In the genomic region with DNA sequence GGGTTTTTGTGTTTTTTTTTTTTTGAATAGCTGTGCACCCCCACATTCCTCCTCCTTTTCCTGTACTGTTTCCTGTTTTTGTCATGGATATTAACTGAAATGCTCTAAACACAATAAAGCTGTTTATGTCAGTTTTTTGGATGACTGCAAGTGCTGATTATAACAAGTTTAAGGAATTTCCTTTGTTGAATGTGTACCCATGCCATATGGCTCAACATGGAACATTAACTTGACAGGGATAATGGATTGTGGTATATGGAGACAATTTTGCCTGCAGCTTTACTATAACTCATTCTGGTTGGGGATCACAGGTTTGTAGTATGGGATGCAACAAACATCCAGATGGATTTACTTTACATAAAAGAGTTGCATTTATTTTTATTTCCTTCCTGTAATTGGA, we compare ENCODE assay signal across 17 cellular contexts.
DNase-seq lines count a peak whose midpoint lies in the region; TF ChIP-seq lines count a peak whose summit lies in the region.
"Had no signal": no experiment of that assay in that cellular context is flagged by ENCODE, and none has a peak within 500 bp of the region (broad histone marks: within the 10 kb centered on the region; RNA-seq: fewer than 3 reads in every experiment).

No MANE protein-coding gene starts in this region.

- H3K27me3 Mint-ChIP-seq in neural progenitor cell (ENCODE audit: insufficient read depth, low read depth): peaks cover 2% of the 10 kb centered on the region
- H3K27me3 Mint-ChIP-seq in activated naive CD4-positive, alpha-beta T cell treated with anti-CD3 and anti-CD28 coated beads, Interleukin-2, amount 10 ng/mL, durations not matched to agents 7 days and 5 days: no peaks in the 10 kb centered on the region
- H3K27me3 Mint-ChIP-seq: CD4-positive, alpha-beta T cell had no signal

- no peak for TF ChIP-seq CTCF in neural progenitor cell (IDR thresholded peaks at IDR 0.05)
- TF ChIP-seq CTCF in osteoblast (IDR thresholded peaks at IDR 0.05; ENCODE audit: extremely low read depth, low read depth, low read length): no peak

- H3K27ac ChIP-seq in GM23248 (no peak overlapping the region), neural progenitor cell (peak overlapping the region; percentile 93), osteoblast (ENCODE audit: low read depth, low read length) (no peak overlapping the region)
- H3K27ac ChIP-seq: gastroesophageal sphincter, vagina had no signal

- peak overlapping the region; percentile 1 for H3K4me2 ChIP-seq in GM23248 (ENCODE audit: unreplicated experiment)
- H3K4me2 ChIP-seq in neural progenitor cell: peak overlapping the region; percentile 69
- no peak overlapping the region for H3K4me2 ChIP-seq in osteoblast (ENCODE audit: insufficient read depth, low read length)

- H3K9ac ChIP-seq in GM23248: no peak overlapping the region
- H3K9ac ChIP-seq in neural progenitor cell: no peak overlapping the region

- H3K4me3 ChIP-seq in GM23248: no peak overlapping the region
- no peak overlapping the region for H3K4me3 ChIP-seq in neural progenitor cell
- H3K4me3 ChIP-seq in osteoblast (ENCODE audit: insufficient read depth, low read length): no peak overlapping the region
- H3K4me3 ChIP-seq: gastroesophageal sphincter, vagina had no signal

- H3K4me1 ChIP-seq in GM23248 (ENCODE audit: insufficient read depth) (peaks cover 5% of the 10 kb centered on the region; the same call in 1 of the 2 replicates), neural progenitor cell (peaks cover 57% of the 10 kb centered on the region), osteoblast (ENCODE audit: insufficient read depth, low read length) (peaks cover 6% of the 10 kb centered on the region)

- in situ Hi-C loops in GM23248 (cut with MboI): loop anchor here (25.0 kb wide), 1 partner anchor 648 kb away; no protein-coding TSS in a partner anchor

- H2AFZ ChIP-seq in GM23248: no peak overlapping the region
- no peak overlapping the region for H2AFZ ChIP-seq in neural progenitor cell (replicated peaks)
- no peak overlapping the region for H2AFZ ChIP-seq in osteoblast (ENCODE audit: low read length)

- H3K79me2 ChIP-seq in GM23248 (ENCODE audit: insufficient read depth) (peaks cover 42% of the 10 kb centered on the region), neural progenitor cell (ENCODE audit: low read depth) (peaks cover 82% of the 10 kb centered on the region), osteoblast (ENCODE audit: insufficient read depth, low read length) (peaks cover 27% of the 10 kb centered on the region)

- DNase-seq in GM23248 (no peak), NCI-H1694 (lab: John Stamatoyannopoulos, UW) (peak; percentile 91), dermis blood vessel endothelial cell (peak; percentile 82), neural progenitor cell (ENCODE audit: low spot score) (no peak), osteoblast (ENCODE audit: insufficient read length, low spot score, missing footprints) (no peak), NCI-H2107 treated with DMSO at 0.1 percent for 48 hours (lab: John Stamatoyannopoulos, UW; ENCODE audit: unreplicated experiment) (no peak)
- DNase-seq in activated naive CD4-positive, alpha-beta T cell treated with anti-CD3 and anti-CD28 coated beads, Interleukin-2, amount 10 ng/mL, durations not matched to agents 7 days and 5 days: no peak
- DNase-seq: CD4-positive, alpha-beta T cell; effector CD8-positive, alpha-beta T cell; GDM1; KG1; NCI-H187 treated with DMSO at 0.1 percent for 48 hours; right cardiac atrium; stimulated activated CD4-positive, alpha-beta T cell treated with anti-CD3 and anti-CD28 coated beads, Interleukin-4, amount 100 ng/mL, for 4 hours had no signal

- H3K36me3 ChIP-seq in GM23248 (ENCODE audit: low read depth): no peaks in the 10 kb centered on the region
- no peaks in the 10 kb centered on the region for H3K36me3 ChIP-seq in neural progenitor cell
- no peaks in the 10 kb centered on the region for H3K36me3 ChIP-seq in osteoblast (ENCODE audit: insufficient read depth, low read length)
- H3K36me3 ChIP-seq: gastroesophageal sphincter, vagina had no signal

- H4K20me1 ChIP-seq in GM23248 (ENCODE audit: insufficient read depth) (no peaks in the 10 kb centered on the region), neural progenitor cell (ENCODE audit: low read depth) (peaks cover 8% of the 10 kb centered on the region), osteoblast (ENCODE audit: insufficient read depth, low read length) (peaks cover 4% of the 10 kb centered on the region)

- peaks cover 5% of the 10 kb centered on the region for H3K36me3 Mint-ChIP-seq in neural progenitor cell
- peaks cover 13% of the 10 kb centered on the region for H3K36me3 Mint-ChIP-seq in activated naive CD4-positive, alpha-beta T cell treated with anti-CD3 and anti-CD28 coated beads, Interleukin-2, amount 10 ng/mL, durations not matched to agents 7 days and 5 days
- H3K36me3 Mint-ChIP-seq: stimulated activated effector memory CD8-positive, alpha-beta T cell treated with anti-CD3 and anti-CD28 coated beads, Interleukin-12 subunit alpha, Interleukin-12 subunit beta, amount 100 ng/mL, for 72 hours had no signal

- no peak overlapping the region for H3K27ac Mint-ChIP-seq in neural progenitor cell
- no peak overlapping the region for H3K27ac Mint-ChIP-seq in activated naive CD4-positive, alpha-beta T cell treated with anti-CD3 and anti-CD28 coated beads, Interleukin-2, amount 10 ng/mL, durations not matched to agents 7 days and 5 days
- H3K27ac Mint-ChIP-seq: CD4-positive, alpha-beta T cell; stimulated activated effector memory CD8-positive, alpha-beta T cell treated with anti-CD3 and anti-CD28 coated beads, Interleukin-12 subunit alpha, Interleukin-12 subunit beta, amount 100 ng/mL, for 72 hours had no signal

- H3K9me3 Mint-ChIP-seq in neural progenitor cell: no peaks in the 10 kb centered on the region
- no peaks in the 10 kb centered on the region for H3K9me3 Mint-ChIP-seq in activated naive CD4-positive, alpha-beta T cell treated with anti-CD3 and anti-CD28 coated beads, Interleukin-2, amount 10 ng/mL, durations not matched to agents 7 days and 5 days
- H3K9me3 Mint-ChIP-seq: CD4-positive, alpha-beta T cell; stimulated activated effector memory CD8-positive, alpha-beta T cell treated with anti-CD3 and anti-CD28 coated beads, Interleukin-12 subunit alpha, Interleukin-12 subunit beta, amount 100 ng/mL, for 72 hours had no signal

- no peaks in the 10 kb centered on the region for H3F3A ChIP-seq in GM23248 (ENCODE audit: insufficient read depth)
- peaks cover 48% of the 10 kb centered on the region for H3F3A ChIP-seq in neural progenitor cell (ENCODE audit: low read depth)

- H3K9me3 ChIP-seq in GM23248 (ENCODE audit: low read depth) (no peaks in the 10 kb centered on the region), neural progenitor cell (ENCODE audit: low read depth) (no peaks in the 10 kb centered on the region), osteoblast (ENCODE audit: low read depth, low read length) (no peaks in the 10 kb centered on the region)
- H3K9me3 ChIP-seq: gastroesophageal sphincter, vagina had no signal

- CTCF ChIA-PET in activated naive CD4-positive, alpha-beta T cell treated with anti-CD3 and anti-CD28 coated beads, Interleukin-2, amount 10 ng/mL, durations not matched to agents 7 days and 5 days (lab: Charles Lee): interaction anchor here (1.5 to 2.3 kb wide), 2 partner anchors 11 to 15 kb away, joined by 5 to 22 read pairs; no protein-coding TSS in a partner anchor

- H3K4me3 Mint-ChIP-seq in neural progenitor cell: no peak overlapping the region
- no peak overlapping the region for H3K4me3 Mint-ChIP-seq in activated naive CD4-positive, alpha-beta T cell treated with anti-CD3 and anti-CD28 coated beads, Interleukin-2, amount 10 ng/mL, durations not matched to agents 7 days and 5 days
- H3K4me3 Mint-ChIP-seq: CD4-positive, alpha-beta T cell; stimulated activated effector memory CD8-positive, alpha-beta T cell treated with anti-CD3 and anti-CD28 coated beads, Interleukin-12 subunit alpha, Interleukin-12 subunit beta, amount 100 ng/mL, for 72 hours had no signal

- H3K4me1 Mint-ChIP-seq in neural progenitor cell: peaks cover 45% of the 10 kb centered on the region
- H3K4me1 Mint-ChIP-seq in activated naive CD4-positive, alpha-beta T cell treated with anti-CD3 and anti-CD28 coated beads, Interleukin-2, amount 10 ng/mL, durations not matched to agents 7 days and 5 days: peaks cover 43% of the 10 kb centered on the region

- H3K9me2 ChIP-seq in GM23248 (ENCODE audit: insufficient read depth): no peaks in the 10 kb centered on the region

- no peaks in the 10 kb centered on the region for H3K27me3 ChIP-seq in GM23248 (replicated peaks; ENCODE audit: insufficient read depth)
- H3K27me3 ChIP-seq in neural progenitor cell: no peaks in the 10 kb centered on the region
- H3K27me3 ChIP-seq in osteoblast (ENCODE audit: insufficient read depth, low read length): no peaks in the 10 kb centered on the region
- H3K27me3 ChIP-seq: gastroesophageal sphincter, vagina had no signal

Comparison
In these comparisons a context has a peak if more than half of its experiments do, and no peak if none do; other contexts are left out.
1. DNase-seq: peak in NCI-H1694 (single experiment) and dermis blood vessel endothelial cell (single experiment); none in GM23248 (single experiment), neural progenitor cell (single experiment), activated naive CD4-positive, alpha-beta T cell treated with anti-CD3 and anti-CD28 coated beads, Interleukin-2, amount 10 ng/mL, durations not matched to agents 7 days and 5 days (single experiment), osteoblast (single experiment) and NCI-H2107 treated with DMSO at 0.1 percent for 48 hours (single experiment).